1 cellular context compared by ENCODE assay signal in genomic region chr2:223820549-223820948, GRCh38.
TF ChIP-seq lines count a peak whose summit lies in the region.

No MANE protein-coding gene starts in this region.

TF ChIP-seq in GM23338, 12 proteins besides CTCF, POLR2A, EP300 and RAD21 (continued from another document):
- no peak for TF ChIP-seq REST (IDR thresholded peaks at IDR 0.05; ENCODE audit: unreplicated experiment)
- TF ChIP-seq NANOG (IDR thresholded peaks at IDR 0.05; ENCODE audit: borderline replicate concordance), result no peak
- no peak for TF ChIP-seq JUNB (IDR thresholded peaks at IDR 0.05; ENCODE audit: unreplicated experiment)
- no peak for TF ChIP-seq ETS1 (IDR thresholded peaks at IDR 0.05)
- no peak for TF ChIP-seq CREB1 (CRISPR knock-in tag; IDR thresholded peaks at IDR 0.05; ENCODE audit: low read depth)
- no peak for TF ChIP-seq EZH2 (IDR thresholded peaks at IDR 0.05; ENCODE audit: low read depth, unreplicated experiment)
- no peak for TF ChIP-seq POLR2AphosphoS5 (IDR thresholded peaks at IDR 0.05; ENCODE audit: low read depth)
